ENCODE assay signal across 8 cellular contexts in genomic region chr17:12789976-12790805, GRCh38. TPM values are rescaled to one million over a fixed set of nuclear protein-coding genes. Genes with fewer than 3 reads are reported as not detected.
DNase-seq lines count a peak whose midpoint lies in the region; ATAC-seq, FAIRE-seq and TF ChIP-seq lines count a peak whose summit lies in the region.

No MANE protein-coding gene starts in this region.

- H3K36me3 Mint-ChIP-seq in CD4-positive, alpha-beta memory T cell, result no peaks in the 10 kb centered on the region

- peaks cover 0 to 15% (median 3%) of the 10 kb centered on the region in 4 donors for H3K4me1 Mint-ChIP-seq in CD4-positive, alpha-beta memory T cell

- no peaks in the 10 kb centered on the region for H3K36me3 ChIP-seq in CD4-positive, alpha-beta memory T cell (ENCODE audit: insufficient read depth, low read length)
- no peaks in the 10 kb centered on the region for H3K36me3 ChIP-seq in ascending aorta
- H3K36me3 ChIP-seq in keratinocyte (ENCODE audit: control insufficient read depth in 2 of 2, extremely low read depth in 1 of 2, insufficient read depth in 2 of 2, low read length in 2 of 2), result no peaks in the 10 kb centered on the region
- H3K36me3 ChIP-seq in testis (ENCODE audit: low read depth, missing control alignments), result no peaks in the 10 kb centered on the region

- peaks cover 28 to 30% of the 10 kb centered on the region in 2 donors for H3K27me3 Mint-ChIP-seq in CD4-positive, alpha-beta memory T cell

- 8 to 9% methylated on average over 22 to 40 of the region's 40 CpGs for WGBS in testis, 2 donors

- POLR2A ChIA-PET in CD4-positive, alpha-beta memory T cell (lab: Charles Lee; ENCODE audit: partially characterized antibody), result no interaction called here

- H3K9me3 ChIP-seq in CD4-positive, alpha-beta memory T cell (ENCODE audit: control insufficient read depth in 1 of 2, low read length in 2 of 2), result no peaks in the 10 kb centered on the region
- H3K9me3 ChIP-seq in ascending aorta (no peaks in the 10 kb centered on the region), keratinocyte (ENCODE audit: control insufficient read depth, low read depth, low read length) (no peaks in the 10 kb centered on the region), testis (no peaks in the 10 kb centered on the region)

- no peaks in the 10 kb centered on the region for H3K9me1 ChIP-seq in keratinocyte (ENCODE audit: control insufficient read depth, extremely low read depth, insufficient read depth, low read length)

- no peak overlapping the region for H3K27ac Mint-ChIP-seq in CD4-positive, alpha-beta memory T cell

- H3K4me3 Mint-ChIP-seq in CD4-positive, alpha-beta memory T cell, result peak overlapping the region; percentile 39 to 79 (median 46)

- peak overlapping the region; percentile 25 for H3K9ac ChIP-seq in keratinocyte (ENCODE audit: control insufficient read depth, extremely low read depth, insufficient read depth, low read length)

- dilution Hi-C loops in keratinocyte (cut with MboI; ENCODE audit: extremely low pct_ligation_motif_present, low sequenced_read_pairs), result no loop called here

- H3K27me3 ChIP-seq in CD4-positive, alpha-beta memory T cell (ENCODE audit: insufficient read depth, low read length), result peaks cover 12% of the 10 kb centered on the region
- no peaks in the 10 kb centered on the region for H3K27me3 ChIP-seq in ascending aorta
- H3K27me3 ChIP-seq in keratinocyte (ENCODE audit: control insufficient read depth, extremely low read depth, insufficient read depth, low read length), result no peaks in the 10 kb centered on the region
- no peaks in the 10 kb centered on the region for H3K27me3 ChIP-seq in testis

- TF ChIP-seq POLR2A in testis (IDR thresholded peaks at IDR 0.05), result no peak

- H3K4me1 ChIP-seq in CD4-positive, alpha-beta memory T cell (ENCODE audit: insufficient read depth, low read length), result peaks cover 3% of the 10 kb centered on the region
- H3K4me1 ChIP-seq in ascending aorta (peaks cover 0 to 6% of the 10 kb centered on the region in 2 donors), keratinocyte (ENCODE audit: control insufficient read depth, extremely low read depth, insufficient read depth, low read length) (peaks cover 5% of the 10 kb centered on the region), testis (no peaks in the 10 kb centered on the region)

- ATAC-seq in HG02938 (IDR thresholded peaks at IDR 0.05; ENCODE audit: unreplicated experiment) (peak; percentile 29), GM21515 (IDR thresholded peaks at IDR 0.05; ENCODE audit: unreplicated experiment) (no peak), GM19452 (IDR thresholded peaks at IDR 0.05; ENCODE audit: unreplicated experiment) (no peak)

- H3K9me3 Mint-ChIP-seq in CD4-positive, alpha-beta memory T cell, result peaks cover 0 to 7% (median 1%) of the 10 kb centered on the region in 8 donors

- H3K27ac ChIP-seq in CD4-positive, alpha-beta memory T cell (ENCODE audit: low read depth, low read length), result no peak overlapping the region
- H3K27ac ChIP-seq in ascending aorta (peak overlapping the region; percentile 49 to 81), keratinocyte (ENCODE audit: control insufficient read depth, insufficient read depth, low read length) (no peak overlapping the region), testis (peak overlapping the region in 1 of 2 donors; percentile 59)

- H3K79me2 ChIP-seq in keratinocyte (ENCODE audit: control insufficient read depth, insufficient read depth, low read length), result no peaks in the 10 kb centered on the region

- intact Hi-C loops in CD4-positive, alpha-beta memory T cell (cut with micrococcal nuclease), result no loop called here
- intact Hi-C loops in ascending aorta (cut with DNase I) (loop anchor here (10.0 kb wide), 1 partner anchor 225 kb away; the partner anchor contains the start of gene ELAC2), testis (cut with DNase I; ENCODE audit: low total_unique reads) (no loop called here)

- H3K4me3 ChIP-seq in CD4-positive, alpha-beta memory T cell (ENCODE audit: low read length in 2 of 2), result no peak overlapping the region
- peak overlapping the region; percentile 72 to 74 for H3K4me3 ChIP-seq in ascending aorta
- peak overlapping the region; percentile 49 to 64 (median 58) for H3K4me3 ChIP-seq in keratinocyte (ENCODE audit: control insufficient read depth in 2 of 3, extremely low read depth in 1 of 3, insufficient read depth in 2 of 3, low read depth in 1 of 3, low read length in 3 of 3)
- H3K4me3 ChIP-seq in testis, result peak overlapping the region; percentile 75 to 76

- FAIRE-seq in keratinocyte (lab: Jason Lieb, UNC), result no peak

- TF ChIP-seq CTCF in ascending aorta (IDR thresholded peaks at IDR 0.05) (no peak), keratinocyte (optimal IDR thresholded peaks at IDR 0.05 in 1 of 3, IDR thresholded peaks at IDR 0.05 in 1 of 3, conservative IDR thresholded peaks at IDR 0.05 in 1 of 3; ENCODE audit: extremely low read depth in 1 of 3, insufficient read depth in 2 of 3, low read length in 3 of 3) (no peak), testis (IDR thresholded peaks at IDR 0.05) (no peak)

- no peak for DNase-seq in CD4-positive, alpha-beta memory T cell
- DNase-seq in ascending aorta (ENCODE audit: low spot score in 2 of 2) (no peak), keratinocyte (ENCODE audit: low read depth, low spot score) (no peak), testis (peak; percentile 15), T-helper 9 cell (no peak)

- CTCF ChIA-PET in CD4-positive, alpha-beta memory T cell (lab: Charles Lee; ENCODE audit: partially characterized antibody), result no interaction called here

- H4K20me1 ChIP-seq in keratinocyte (ENCODE audit: control insufficient read depth, extremely low read depth, insufficient read depth, low read length), result no peaks in the 10 kb centered on the region

- H2AFZ ChIP-seq in keratinocyte (ENCODE audit: control insufficient read depth, low read length), result peak overlapping the region; percentile 81

- H3K4me2 ChIP-seq in keratinocyte (ENCODE audit: control insufficient read depth, extremely low read depth, insufficient read depth, low read depth, low read length), result peak overlapping the region; percentile 74

RNA-seq across cellular contexts. Expression of gene ARHGAP44, which starts 0.9 kb away (rescaled TPM):
- not detected for total RNA-seq in CD4-positive, alpha-beta memory T cell
- under 1 TPM in 1 of 2 donors, not detected in 1; 0.07 TPM for polyA plus RNA-seq in CD4-positive, alpha-beta memory T cell
- total RNA-seq in ascending aorta, result 19.3 TPM
- 1.9 to 2.2 TPM (median 2.2 TPM) in 3 replicates for polyA plus RNA-seq in keratinocyte
- polyA plus RNA-seq in keratinocyte (2011; ENCODE audit: low read depth), result 0.97 TPM
- 2.9 and 3.1 TPM in 2 replicates for polyA plus RNA-seq in keratinocyte (2011; cell fraction: cytosol; rRNA removed)
- 3.4 and 4.8 TPM in 2 replicates for polyA plus RNA-seq in keratinocyte (2011; cell fraction: nucleus; rRNA removed)
- polyA plus RNA-seq in keratinocyte (2012; ENCODE audit: low replicate concordance), result 1.0 and 2.5 TPM in 2 replicates
- 2.0 to 6.9 TPM (median 3.1 TPM) in 3 replicates for polyA minus RNA-seq in keratinocyte
- polyA minus RNA-seq in keratinocyte (2011; cell fraction: cytosol; rRNA and poly(A)+ RNA removed), result 1.7 TPM
- polyA minus RNA-seq in keratinocyte (2011; cell fraction: nucleus; rRNA and poly(A)+ RNA removed), result 3.5 and 5.6 TPM in 2 replicates
- total RNA-seq in testis, result 10 to 100 TPM; 11.0 to 11.3 TPM
- polyA plus RNA-seq in testis (ENCODE audit: insufficient read depth, low read depth, low replicate concordance), result 9.3 TPM

Comparison
In these comparisons a context has a peak if more than half of its experiments do, and no peak if none do; other contexts are left out.
1. H3K27ac ChIP-seq: peak in ascending aorta (2 of 2); none in CD4-positive, alpha-beta memory T cell (single experiment) and keratinocyte (single experiment).
2. H3K4me3 ChIP-seq: peak in ascending aorta (2 of 2), keratinocyte (3 of 3) and testis (2 of 2); none in CD4-positive, alpha-beta memory T cell (0 of 2).
3. RNA of gene ARHGAP44, which starts 0.9 kb away (total RNA-seq): 19.3 TPM in ascending aorta (single experiment) and 11.0 to 11.3 TPM in testis; not detected in CD4-positive, alpha-beta memory T cell; every median in the first group is over 10 times any median in the second.